Comparison of ENCODE assay signal across 8 cellular contexts in genomic region chr17:66567234-66568170, GRCh38.
DNase-seq lines count a peak whose midpoint lies in the region; TF ChIP-seq lines count a peak whose summit lies in the region.

No MANE protein-coding gene starts in this region.

- peaks cover 17% of the 10 kb centered on the region for H3K4me1 Mint-ChIP-seq in activated naive CD4-positive, alpha-beta T cell treated with anti-CD3 and anti-CD28 coated beads, Interleukin-2, amount 10 ng/mL, durations not matched to agents 7 days and 5 days

- H3K27ac ChIP-seq in SJSA1 (peak overlapping the region; percentile 42), uterus (no peak overlapping the region)

- peak; percentile 91 for TF ChIP-seq CTCF in BE2C (IDR thresholded peaks at IDR 0.05; ENCODE audit: low read depth, low read length)
- peak; percentile 66 to 76 (median 73) for TF ChIP-seq CTCF in uterus (IDR thresholded peaks at IDR 0.05)

- H3K36me3 Mint-ChIP-seq in activated naive CD4-positive, alpha-beta T cell treated with anti-CD3 and anti-CD28 coated beads, Interleukin-2, amount 10 ng/mL, durations not matched to agents 7 days and 5 days = peaks cover 11% of the 10 kb centered on the region

- DNase-seq in BE2C = peak; percentile 83
- peak; percentile 58 for DNase-seq in GM19238 (ENCODE audit: insufficient read length, low spot score)
- peak; percentile 83 for DNase-seq in HS-5 (ENCODE audit: low read depth)
- DNase-seq in SJSA1 (ENCODE audit: low read depth in 1 of 2, low spot score in 2 of 2) = peak; percentile 80 to 87
- DNase-seq in activated naive CD4-positive, alpha-beta T cell treated with anti-CD3 and anti-CD28 coated beads, Interleukin-2, amount 10 ng/mL, durations not matched to agents 7 days and 5 days = peak; percentile 86
- DNase-seq in head of caudate nucleus = peak; percentile 37 to 93 (median 82)
- DNase-seq in posterior vena cava (ENCODE audit: low spot score) = peak; percentile 92
- DNase-seq in uterus = peak; percentile 75 to 78

- no peaks in the 10 kb centered on the region for H3K27me3 Mint-ChIP-seq in activated naive CD4-positive, alpha-beta T cell treated with anti-CD3 and anti-CD28 coated beads, Interleukin-2, amount 10 ng/mL, durations not matched to agents 7 days and 5 days

- no peaks in the 10 kb centered on the region for H3K36me3 ChIP-seq in BE2C
- no peaks in the 10 kb centered on the region for H3K36me3 ChIP-seq in SJSA1
- H3K36me3 ChIP-seq in uterus = no peaks in the 10 kb centered on the region

- H3K4me3 Mint-ChIP-seq in activated naive CD4-positive, alpha-beta T cell treated with anti-CD3 and anti-CD28 coated beads, Interleukin-2, amount 10 ng/mL, durations not matched to agents 7 days and 5 days = no peak overlapping the region

- intact Hi-C loops in head of caudate nucleus (cut with DNase I) = no loop called here
- intact Hi-C loops in posterior vena cava (cut with DNase I) = no loop called here
- intact Hi-C loops in uterus (cut with DNase I; ENCODE audit: low total_unique reads) = no loop called here

- CTCF ChIA-PET in activated naive CD4-positive, alpha-beta T cell treated with anti-CD3 and anti-CD28 coated beads, Interleukin-2, amount 10 ng/mL, durations not matched to agents 7 days and 5 days (lab: Charles Lee) = interaction anchor here (0.5 to 2.4 kb wide), 29 partner anchors 9 to 431 kb away, joined by 3 to 18 read pairs (median 4); no protein-coding TSS in a partner anchor

- no peaks in the 10 kb centered on the region for H3K9me3 Mint-ChIP-seq in activated naive CD4-positive, alpha-beta T cell treated with anti-CD3 and anti-CD28 coated beads, Interleukin-2, amount 10 ng/mL, durations not matched to agents 7 days and 5 days

- H3K4me1 ChIP-seq in BE2C = no peaks in the 10 kb centered on the region
- peaks cover 20% of the 10 kb centered on the region for H3K4me1 ChIP-seq in SJSA1 (replicated peaks)
- H3K4me1 ChIP-seq in uterus = no peaks in the 10 kb centered on the region

- H3K9me3 ChIP-seq in BE2C = no peaks in the 10 kb centered on the region
- H3K9me3 ChIP-seq in SJSA1 (replicated peaks) = no peaks in the 10 kb centered on the region; the same call in 1 of the 2 replicates
- no peaks in the 10 kb centered on the region for H3K9me3 ChIP-seq in uterus

- H3K27me3 ChIP-seq in BE2C (peaks cover 13% of the 10 kb centered on the region), SJSA1 (replicated peaks) (no peaks in the 10 kb centered on the region), uterus (no peaks in the 10 kb centered on the region)

- no peak for TF ChIP-seq POLR2A in uterus (IDR thresholded peaks at IDR 0.05)

- H3K4me3 ChIP-seq in BE2C (ENCODE audit: low read depth, low read length) (no peak overlapping the region), SJSA1 (no peak overlapping the region), uterus (no peak overlapping the region)

- no peak overlapping the region for H3K27ac Mint-ChIP-seq in activated naive CD4-positive, alpha-beta T cell treated with anti-CD3 and anti-CD28 coated beads, Interleukin-2, amount 10 ng/mL, durations not matched to agents 7 days and 5 days
